Comparison of ENCODE assay signal across 25 cellular contexts in genomic region chr13:84076280-84076679, GRCh38.
A peak's percentile ranks its signal among the peaks of the same experiment; 100 is the strongest.
DNase-seq lines count a peak whose midpoint lies in the region; ATAC-seq, FAIRE-seq and TF ChIP-seq lines count a peak whose summit lies in the region.
"Had no signal": no experiment of that assay in that cellular context is flagged by ENCODE, and none has a peak within 500 bp of the region (broad histone marks: within the 10 kb centered on the region; RNA-seq: fewer than 3 reads in every experiment).

No MANE protein-coding gene starts in this region.

- no peak overlapping the region for H3K27ac ChIP-seq in MM.1S (ENCODE audit: low read length)
- no peak overlapping the region for H3K27ac ChIP-seq in H1 (ENCODE audit: low read depth, low read length)
- H3K27ac ChIP-seq in PC-3 (ENCODE audit: low read length), result no peak overlapping the region
- H3K27ac ChIP-seq: 22Rv1; BLaER1 treated with 17β-estradiol and CSF1 and Interleukin-3, amounts not matched to agents 10 nM and 100 nM; GM23248 had no signal

- H3F3A ChIP-seq in MM.1S (ENCODE audit: insufficient read depth, low read length), result no peaks in the 10 kb centered on the region
- no peaks in the 10 kb centered on the region for H3F3A ChIP-seq in PC-3 (ENCODE audit: low read length, unreplicated experiment)

- H3K4me1 Mint-ChIP-seq in T-helper 17 cell, result no peaks in the 10 kb centered on the region
- H3K4me1 Mint-ChIP-seq: CD14-positive monocyte; CD8-positive, alpha-beta memory T cell had no signal

- no peak overlapping the region for H3K14ac ChIP-seq in H1 (ENCODE audit: insufficient read length)

- H3K27me3 ChIP-seq in MM.1S (replicated peaks; ENCODE audit: insufficient read depth, low read length) (no peaks in the 10 kb centered on the region), H1 (replicated peaks in 1 of 4; ENCODE audit: control insufficient read depth in 3 of 4, extremely low read depth in 1 of 4, insufficient read depth in 3 of 4, low read length in 3 of 4) (no peaks in the 10 kb centered on the region), PC-3 (ENCODE audit: low read length) (no peaks in the 10 kb centered on the region)
- H3K27me3 ChIP-seq: BE2C; BLaER1 treated with 17β-estradiol and CSF1 and Interleukin-3, amounts not matched to agents 10 nM and 100 nM had no signal

- no peak overlapping the region for H3K4me3 Mint-ChIP-seq in T-helper 17 cell
- H3K4me3 Mint-ChIP-seq: CD14-positive monocyte; CD4-positive, alpha-beta T cell; CD8-positive, alpha-beta memory T cell; HFFc6 had no signal

- DNase-seq in NCI-H2107 treated with DMSO at 0.1 percent for 48 hours (lab: John Stamatoyannopoulos, UW; ENCODE audit: unreplicated experiment) (peak; percentile 18), NCI-H2107 (lab: John Stamatoyannopoulos, UW) (no peak), MM.1S (peak; percentile 48), T-helper 17 cell (no peak), H1 (ENCODE audit: low read depth in 1 of 2, low spot score in 2 of 2) (no peak), AG08395 (ENCODE audit: low spot score) (no peak), PC-3 (no peak), HT-29 (ENCODE audit: low spot score) (no peak)
- DNase-seq: AML-193; BE2C; CD4-positive, alpha-beta T cell; CD8-positive, alpha-beta memory T cell; DMS 273 treated with DMSO at 0.1 percent for 48 hours; DMS79; EL; GDM1; GM23248; HFFc6 had no signal

- H3K9me3 ChIP-seq in MM.1S (replicated peaks; ENCODE audit: insufficient read depth, low read length) (no peaks in the 10 kb centered on the region), T-helper 17 cell (ENCODE audit: control insufficient read depth, low read length, poor library complexity, severe bottlenecking) (no peaks in the 10 kb centered on the region), H1 (ENCODE audit: insufficient read depth in 2 of 2, low read depth in 1 of 2, low read length in 1 of 2) (no peaks in the 10 kb centered on the region), PC-3 (ENCODE audit: low read length) (no peaks in the 10 kb centered on the region)
- H3K9me3 ChIP-seq: BE2C; BLaER1 treated with 17β-estradiol and CSF1 and Interleukin-3, amounts not matched to agents 10 nM and 100 nM; HAP-1 had no signal

- H2AFZ ChIP-seq in MM.1S (ENCODE audit: low read length) (no peak overlapping the region), H1 (ENCODE audit: low read length) (no peak overlapping the region), PC-3 (ENCODE audit: low read length) (no peak overlapping the region)
- H2AFZ ChIP-seq: GM23248 had no signal

- no peak overlapping the region for H2BK120ac ChIP-seq in H1 (replicated peaks; ENCODE audit: low read depth, low read length)

- TF ChIP-seq EP300 in H1 (IDR thresholded peaks at IDR 0.05; ENCODE audit: borderline replicate concordance in 1 of 2, low read depth in 2 of 2, low read length in 2 of 2), result no peak

- ATAC-seq in T-helper 17 cell (no peak), PC-3 (no peak)

- BruUV-seq in PC-3 (replicated peaks; lab: Mats Ljungman, UMichigan), result no TSS peak

- H3K4me3 ChIP-seq in MM.1S (ENCODE audit: low read length) (no peak overlapping the region), H1 (ENCODE audit: extremely low read depth in 1 of 4, insufficient read depth in 2 of 4, low read depth in 3 of 4, low read length in 4 of 4) (no peak overlapping the region), PC-3 (ENCODE audit: low read length) (no peak overlapping the region)
- H3K4me3 ChIP-seq: BLaER1 treated with 17β-estradiol and CSF1 and Interleukin-3, amounts not matched to agents 10 nM and 100 nM; GM23248; HAP-1 had no signal

- no peak for TF ChIP-seq POLR2A in H1 (IDR thresholded peaks at IDR 0.05; ENCODE audit: control extremely low read depth in 1 of 2, low read depth in 2 of 2, low read length in 2 of 2)

- H2BK5ac ChIP-seq in H1 (ENCODE audit: low read depth, low read length), result no peak overlapping the region

- WGBS in H1 (ENCODE audit: extremely low coverage in 1 of 2, insufficient coverage in 1 of 2, insufficient read length in 1 of 2, insufficient replicate concordance in 2 of 2, low coverage in 1 of 2, low lambda C conversion rate in 2 of 2, missing lambda C conversion rate in 1 of 2), 2 experiments, result 86% methylated on average over 1 of the region's 1 CpG; no CpG with 5 or more reads in 1 of the 2 experiments

- H3K9ac ChIP-seq in MM.1S (ENCODE audit: low read length), result no peak overlapping the region
- no peak overlapping the region for H3K9ac ChIP-seq in H1 (replicated peaks in 1 of 4; ENCODE audit: extremely low read depth in 1 of 4, low read depth in 3 of 4, low read length in 3 of 4)
- no peak overlapping the region for H3K9ac ChIP-seq in PC-3 (ENCODE audit: low read length)
- H3K9ac ChIP-seq: BLaER1 treated with 17β-estradiol and CSF1 and Interleukin-3, amounts not matched to agents 10 nM and 100 nM; GM23248 had no signal

- no peaks in the 10 kb centered on the region for H3K79me1 ChIP-seq in H1 (ENCODE audit: low read depth, low read length)

- no peak overlapping the region for H3K18ac ChIP-seq in H1 (ENCODE audit: extremely low read depth, low read length)

- H4K5ac ChIP-seq in H1 (ENCODE audit: insufficient read length, low read depth, low read length), result no peak overlapping the region

- H3K56ac ChIP-seq in H1 (replicated peaks; ENCODE audit: insufficient read length, low read depth, low read length), result no peak overlapping the region

- no peaks in the 10 kb centered on the region for H4K20me1 ChIP-seq in MM.1S (ENCODE audit: insufficient read depth, low read length)
- no peaks in the 10 kb centered on the region for H4K20me1 ChIP-seq in H1 (replicated peaks in 1 of 2; ENCODE audit: control insufficient read depth in 1 of 2, insufficient read depth in 2 of 2, low read length in 2 of 2)
- no peaks in the 10 kb centered on the region for H4K20me1 ChIP-seq in PC-3 (ENCODE audit: low read length)
- H4K20me1 ChIP-seq: BLaER1 treated with 17β-estradiol and CSF1 and Interleukin-3, amounts not matched to agents 10 nM and 100 nM had no signal

- H3K4me1 ChIP-seq in MM.1S (ENCODE audit: low read length), result no peaks in the 10 kb centered on the region
- peaks cover 0 to 3% (median 0%) of the 10 kb centered on the region in 4 experiments; a peak in 1 of 7 replicates for H3K4me1 ChIP-seq in H1 (replicated peaks in 1 of 4; ENCODE audit: control insufficient read depth in 3 of 4, insufficient read depth in 4 of 4, low read length in 3 of 4)
- no peaks in the 10 kb centered on the region for H3K4me1 ChIP-seq in PC-3 (ENCODE audit: insufficient read depth, low read length)
- H3K4me1 ChIP-seq: BE2C; BLaER1 treated with 17β-estradiol and CSF1 and Interleukin-3, amounts not matched to agents 10 nM and 100 nM had no signal

- H3K4ac ChIP-seq in H1 (replicated peaks; ENCODE audit: insufficient read length, low read depth, low read length), result no peak overlapping the region

- H2BK20ac ChIP-seq in H1 (ENCODE audit: low read length), result no peak overlapping the region

- no peaks in the 10 kb centered on the region for H3K27me3 Mint-ChIP-seq in T-helper 17 cell
- H3K27me3 Mint-ChIP-seq: CD4-positive, alpha-beta T cell; CD8-positive, alpha-beta memory T cell had no signal

- no peak overlapping the region for H2BK12ac ChIP-seq in H1 (ENCODE audit: low read depth, low read length)

- intact Hi-C loops in PC-3 (cut with micrococcal nuclease), result no loop called here

- TF ChIP-seq RAD21 in H1 (IDR thresholded peaks at IDR 0.05 in 1 of 2, conservative IDR thresholded peaks at IDR 0.05 in 1 of 2; ENCODE audit: low read depth in 2 of 2, low read length in 2 of 2), result no peak

- FAIRE-seq in H1 (lab: Jason Lieb, UNC), result no peak
- FAIRE-seq: D721Med, GM12892, H54 had no signal

- H2BK15ac ChIP-seq in H1 (ENCODE audit: low read length), result no peak overlapping the region

- POLR2A ChIA-PET in H1 (lab: Charles Lee; ENCODE audit: partially characterized antibody) (no interaction called here), PC-3 (lab: Charles Lee; ENCODE audit: unreplicated experiment) (no interaction called here)

- H3K23ac ChIP-seq in H1 (ENCODE audit: insufficient read length), result no peak overlapping the region

- H3K4me2 ChIP-seq in MM.1S (ENCODE audit: low read depth, low read length), result no peak overlapping the region
- H3K4me2 ChIP-seq in H1 (ENCODE audit: insufficient read depth in 1 of 2, low read depth in 2 of 2, low read length in 2 of 2), result no peak overlapping the region
- no peak overlapping the region for H3K4me2 ChIP-seq in PC-3 (ENCODE audit: low read length)
- H3K4me2 ChIP-seq: BLaER1 treated with 17β-estradiol and CSF1 and Interleukin-3, amounts not matched to agents 10 nM and 100 nM had no signal

- no peaks in the 10 kb centered on the region for H3K23me2 ChIP-seq in H1 (ENCODE audit: low read depth, low read length)

- no peaks in the 10 kb centered on the region for H3K79me2 ChIP-seq in MM.1S (ENCODE audit: low read length)
- H3K79me2 ChIP-seq in H1 (ENCODE audit: control insufficient read depth in 1 of 2, insufficient read depth in 2 of 2, low read length in 2 of 2), result no peaks in the 10 kb centered on the region
- H3K79me2 ChIP-seq in PC-3 (ENCODE audit: low read length), result no peaks in the 10 kb centered on the region

- no peak overlapping the region for H2AK5ac ChIP-seq in H1 (ENCODE audit: low read depth, low read length)

- TF ChIP-seq CTCF in MM.1S (IDR thresholded peaks at IDR 0.05; ENCODE audit: low read length) (no peak), H1 (IDR thresholded peaks at IDR 0.05; ENCODE audit: control extremely low read depth in 1 of 3, insufficient read depth in 1 of 3, low read depth in 1 of 3, low read length in 3 of 3) (no peak), PC-3 (conservative IDR thresholded peaks at IDR 0.05; ENCODE audit: low read depth, low read length) (no peak)

- H3K36me3 ChIP-seq in MM.1S (replicated peaks; ENCODE audit: insufficient read depth, low read length) (no peaks in the 10 kb centered on the region), H1 (ENCODE audit: control insufficient read depth in 2 of 4, insufficient read depth in 4 of 4, low read length in 3 of 4) (no peaks in the 10 kb centered on the region), PC-3 (ENCODE audit: low read depth, low read length) (no peaks in the 10 kb centered on the region)
- H3K36me3 ChIP-seq: BE2C; BLaER1 treated with 17β-estradiol and CSF1 and Interleukin-3, amounts not matched to agents 10 nM and 100 nM; HAP-1 had no signal

- no peaks in the 10 kb centered on the region for H3K9me2 ChIP-seq in MM.1S (replicated peaks; ENCODE audit: insufficient read depth, low read length)
- no peaks in the 10 kb centered on the region for H3K9me2 ChIP-seq in PC-3 (replicated peaks; ENCODE audit: low read length)

- no peak overlapping the region for H4K8ac ChIP-seq in H1 (ENCODE audit: extremely low read depth, insufficient read depth, low read length)

- no peaks in the 10 kb centered on the region for H3K36me3 Mint-ChIP-seq in T-helper 17 cell (ENCODE audit: low read depth)
- H3K36me3 Mint-ChIP-seq: CD14-positive monocyte; CD8-positive, alpha-beta memory T cell had no signal

- H3K27ac Mint-ChIP-seq in T-helper 17 cell, result peak overlapping the region; percentile 8
- H3K27ac Mint-ChIP-seq: CD14-positive monocyte; CD4-positive, alpha-beta T cell; HFFc6 had no signal

- H4K91ac ChIP-seq in H1 (replicated peaks; ENCODE audit: insufficient read length, low read length), result peak overlapping the region; percentile 1

- CTCF ChIA-PET in H1 (lab: Charles Lee; ENCODE audit: partially characterized antibody), result no interaction called here
- CTCF ChIA-PET in PC-3 (lab: Charles Lee), result interaction anchor here (0.6 kb wide), 1 partner anchor 1738 kb away, joined by 3 read pairs; no protein-coding TSS in a partner anchor

TF ChIP-seq in H1, 55 proteins besides CTCF, POLR2A, EP300 and RAD21 (continues in another document):
- TF ChIP-seq RFX5 (IDR thresholded peaks at IDR 0.05; ENCODE audit: borderline replicate concordance, low read depth, low read length), result no peak

Comparison
In these comparisons a context has a peak if more than half of its experiments do, and no peak if none do; other contexts are left out.
1. DNase-seq: peak in NCI-H2107 treated with DMSO at 0.1 percent for 48 hours (single experiment) and MM.1S (single experiment); none in NCI-H2107 (single experiment), T-helper 17 cell (0 of 3), H1 (0 of 2), AG08395 (single experiment), PC-3 (single experiment) and HT-29 (single experiment).